2 cellular contexts compared by ENCODE assay signal in genomic region chr16:10418204-10418603, GRCh38. TPM values are rescaled to one million over a fixed set of nuclear protein-coding genes. Genes with fewer than 3 reads are reported as not detected.
"Had no signal": no experiment of that assay in that cellular context is flagged by ENCODE, and none has a peak within 500 bp of the region (broad histone marks: within the 10 kb centered on the region; RNA-seq: fewer than 3 reads in every experiment).

No MANE protein-coding gene starts in this region.

RNA-seq across cellular contexts. Expression of gene ATF7IP2, which starts 32.3 kb away (rescaled TPM):
- total RNA-seq: PC-9, SJCRH30 had no signal
